14 cellular contexts compared by ENCODE assay signal in genomic region chr1:84742653-84743052, GRCh38.
DNase-seq lines count a peak whose midpoint lies in the region; ATAC-seq and FAIRE-seq lines count a peak whose summit lies in the region.
"Had no signal": no experiment of that assay in that cellular context is flagged by ENCODE, and none has a peak within 500 bp of the region (broad histone marks: within the 10 kb centered on the region; RNA-seq: fewer than 3 reads in every experiment).

No MANE protein-coding gene starts in this region.

- no peak for FAIRE-seq in RCC 7860 (lab: Jason Lieb, UNC)
- FAIRE-seq: H1 had no signal

- DNase-seq in EH (ENCODE audit: low read depth) (peak; percentile 42), RCC 7860 (ENCODE audit: low spot score) (peak; percentile 54), NCI-H1436 (lab: John Stamatoyannopoulos, UW) (no peak), T-helper 9 cell (no peak)
- DNase-seq: activated effector memory CD4-positive, alpha-beta T cell treated with Interleukin-2 at 50 U/mL for 16 hours; C1 segment of cervical spinal cord; NCI-H1417; NCI-H774; WERI-Rb-1 had no signal

- ATAC-seq in GM18867 (IDR thresholded peaks at IDR 0.05; ENCODE audit: unreplicated experiment): peak; percentile 67
- peak; percentile 58 for ATAC-seq in HG02678 (IDR thresholded peaks at IDR 0.05; ENCODE audit: unreplicated experiment)
- no peak for ATAC-seq in HG02884 (IDR thresholded peaks at IDR 0.05; ENCODE audit: unreplicated experiment)
- no peak for ATAC-seq in GM18909 (IDR thresholded peaks at IDR 0.05; ENCODE audit: poor library complexity, unreplicated experiment)

Comparison
In these comparisons a context has a peak if more than half of its experiments do, and no peak if none do; other contexts are left out.
1. DNase-seq: peak in EH (single experiment) and RCC 7860 (single experiment); none in NCI-H1436 (single experiment) and T-helper 9 cell (single experiment).
2. ATAC-seq: peak in GM18867 (single experiment) and HG02678 (single experiment); none in HG02884 (single experiment) and GM18909 (single experiment).